ENCODE assay signal across 17 cellular contexts in genomic region chr1:221431068-221431651, GRCh38.
A peak's percentile ranks its signal among the peaks of the same experiment; 100 is the strongest.
DNase-seq lines count a peak whose midpoint lies in the region; ATAC-seq, FAIRE-seq and TF ChIP-seq lines count a peak whose summit lies in the region.
"Had no signal": no experiment of that assay in that cellular context is flagged by ENCODE, and none has a peak within 500 bp of the region (broad histone marks: within the 10 kb centered on the region; RNA-seq: fewer than 3 reads in every experiment).

No MANE protein-coding gene starts in this region.

- no peak overlapping the region for H2BK12ac ChIP-seq in H1 (ENCODE audit: low read depth, low read length)

- no peaks in the 10 kb centered on the region for H3K27me3 ChIP-seq in MG63
- no peaks in the 10 kb centered on the region for H3K27me3 ChIP-seq in H1 (replicated peaks in 1 of 4; ENCODE audit: control insufficient read depth in 3 of 4, extremely low read depth in 1 of 4, insufficient read depth in 3 of 4, low read length in 3 of 4)
- no peaks in the 10 kb centered on the region for H3K27me3 ChIP-seq in psoas muscle (ENCODE audit: insufficient read depth in 3 of 3, low read length in 2 of 3)
- no peaks in the 10 kb centered on the region for H3K27me3 ChIP-seq in ovary
- H3K27me3 ChIP-seq: BLaER1, colonic mucosa, uterus had no signal

- TF ChIP-seq CTCF in H1 (IDR thresholded peaks at IDR 0.05; ENCODE audit: control extremely low read depth in 1 of 3, insufficient read depth in 1 of 3, low read depth in 1 of 3, low read length in 3 of 3) (no peak), psoas muscle (IDR thresholded peaks at IDR 0.05) (peak; percentile 16), ovary (IDR thresholded peaks at IDR 0.05) (no peak)

- POLR2A ChIA-PET in H1 (lab: Charles Lee; ENCODE audit: partially characterized antibody) = interaction anchor here (0.6 kb wide), 1 partner anchor 573 kb away, joined by 3 read pairs; no protein-coding TSS in a partner anchor

- H3K79me2 ChIP-seq in H1 (ENCODE audit: control insufficient read depth in 1 of 2, insufficient read depth in 2 of 2, low read length in 2 of 2) = no peaks in the 10 kb centered on the region

- H3K4ac ChIP-seq in H1 (replicated peaks; ENCODE audit: insufficient read length, low read depth, low read length) = no peak overlapping the region

- H2AFZ ChIP-seq in H1 (ENCODE audit: low read length) = no peak overlapping the region

- H3K56ac ChIP-seq in H1 (replicated peaks; ENCODE audit: insufficient read length, low read depth, low read length) = no peak overlapping the region

- H3K4me3 ChIP-seq in MG63 = no peak overlapping the region
- no peak overlapping the region for H3K4me3 ChIP-seq in H1 (ENCODE audit: extremely low read depth in 1 of 4, insufficient read depth in 2 of 4, low read depth in 3 of 4, low read length in 4 of 4)
- H3K4me3 ChIP-seq in psoas muscle = no peak overlapping the region
- H3K4me3 ChIP-seq in ovary = no peak overlapping the region
- H3K4me3 ChIP-seq: BLaER1, colonic mucosa, uterus had no signal

- H4K91ac ChIP-seq in H1 (replicated peaks; ENCODE audit: insufficient read length, low read length) = no peak overlapping the region

- no peaks in the 10 kb centered on the region for H3K23me2 ChIP-seq in H1 (ENCODE audit: low read depth, low read length)

- no peak overlapping the region for H2AK5ac ChIP-seq in H1 (ENCODE audit: low read depth, low read length)

- intact Hi-C loops in psoas muscle (cut with DNase I) = loop anchor here in 1 of 2 donors (10.0 kb wide), 1 partner anchor 626 kb away; no protein-coding TSS in a partner anchor
- intact Hi-C loops in ovary (cut with DNase I) = loop anchor here in 3 of 4 donors (10.0 kb wide), 3 partner anchors 166 to 626 kb away; partner anchors contain the start of gene HLX (in 3 of the 3)

- no peaks in the 10 kb centered on the region; the same call in 1 of the 2 replicates for H3K36me3 ChIP-seq in MG63
- H3K36me3 ChIP-seq in H1 (ENCODE audit: control insufficient read depth in 2 of 4, insufficient read depth in 4 of 4, low read length in 3 of 4) = no peaks in the 10 kb centered on the region
- no peaks in the 10 kb centered on the region for H3K36me3 ChIP-seq in psoas muscle (ENCODE audit: insufficient read depth in 1 of 2, low read depth in 1 of 2)
- no peaks in the 10 kb centered on the region for H3K36me3 ChIP-seq in ovary
- H3K36me3 ChIP-seq: BLaER1, colonic mucosa, uterus had no signal

- DNase-seq in NCI-H748 (lab: John Stamatoyannopoulos, UW; ENCODE audit: unreplicated experiment) (peak; percentile 30), NCI-H748 treated with DMSO at 0.1 percent for 48 hours (lab: John Stamatoyannopoulos, UW) (no peak), MG63 (peak; percentile 50), H1 (ENCODE audit: low read depth in 1 of 2, low spot score in 2 of 2) (no peak), psoas muscle (no peak), NCI-H226 (no peak), ovary (no peak)
- DNase-seq: activated CD8-positive, alpha-beta memory T cell treated with anti-CD3 and anti-CD28 coated beads for 24 hours; activated naive CD4-positive, alpha-beta T cell treated with Interleukin-2 at 50 U/mL for 16 hours; colonic mucosa; glutamatergic neuron; left cardiac atrium; NCI-H1694 treated with DMSO at 0.1 percent for 48 hours; nucleus accumbens; uterus had no signal

- H4K8ac ChIP-seq in H1 (ENCODE audit: extremely low read depth, insufficient read depth, low read length) = no peak overlapping the region

- H4K5ac ChIP-seq in H1 (ENCODE audit: insufficient read length, low read depth, low read length) = no peak overlapping the region

- H3K4me1 ChIP-seq in H1 (replicated peaks in 1 of 4; ENCODE audit: control insufficient read depth in 3 of 4, insufficient read depth in 4 of 4, low read length in 3 of 4) = no peaks in the 10 kb centered on the region
- H3K4me1 ChIP-seq in psoas muscle = no peaks in the 10 kb centered on the region
- no peaks in the 10 kb centered on the region for H3K4me1 ChIP-seq in ovary (ENCODE audit: insufficient read depth)
- H3K4me1 ChIP-seq: BLaER1, colonic mucosa, uterus had no signal

- no peak overlapping the region for H3K4me2 ChIP-seq in H1 (ENCODE audit: insufficient read depth in 1 of 2, low read depth in 2 of 2, low read length in 2 of 2)
- H3K4me2 ChIP-seq: BLaER1 had no signal

- H2BK120ac ChIP-seq in H1 (replicated peaks; ENCODE audit: low read depth, low read length) = no peak overlapping the region

- no peak for TF ChIP-seq POLR2A in H1 (IDR thresholded peaks at IDR 0.05; ENCODE audit: control extremely low read depth in 1 of 2, low read depth in 2 of 2, low read length in 2 of 2)
- no peak for TF ChIP-seq POLR2A in ovary (IDR thresholded peaks at IDR 0.05)
- TF ChIP-seq POLR2A in GM18505 (IDR thresholded peaks at IDR 0.05; ENCODE audit: borderline replicate concordance, extremely low read depth, insufficient read depth, insufficient read length) = no peak

- no peak overlapping the region for H3K27ac ChIP-seq in H1 (ENCODE audit: low read depth, low read length)
- H3K27ac ChIP-seq in psoas muscle = no peak overlapping the region
- no peak overlapping the region for H3K27ac ChIP-seq in ovary
- H3K27ac ChIP-seq: BLaER1, colonic mucosa, uterus had no signal

- H3K14ac ChIP-seq in H1 (ENCODE audit: insufficient read length) = no peak overlapping the region

- H3K23ac ChIP-seq in H1 (ENCODE audit: insufficient read length) = no peak overlapping the region

- no peak overlapping the region for H2BK20ac ChIP-seq in H1 (ENCODE audit: low read length)

- H3K79me1 ChIP-seq in H1 (ENCODE audit: low read depth, low read length) = no peaks in the 10 kb centered on the region

- H3K9ac ChIP-seq in H1 (replicated peaks in 1 of 4; ENCODE audit: extremely low read depth in 1 of 4, low read depth in 3 of 4, low read length in 3 of 4) = no peak overlapping the region
- H3K9ac ChIP-seq: BLaER1 had no signal

- TF ChIP-seq EP300 in H1 (IDR thresholded peaks at IDR 0.05; ENCODE audit: borderline replicate concordance in 1 of 2, low read depth in 2 of 2, low read length in 2 of 2) (no peak), ovary (IDR thresholded peaks at IDR 0.05) (no peak)

- no peak overlapping the region for H2BK15ac ChIP-seq in H1 (ENCODE audit: low read length)

- no peak overlapping the region for H2BK5ac ChIP-seq in H1 (ENCODE audit: low read depth, low read length)

- ATAC-seq in psoas muscle (no peak), GM18505 (IDR thresholded peaks at IDR 0.05; ENCODE audit: unreplicated experiment) (no peak)

- no peak for FAIRE-seq in H1 (lab: Jason Lieb, UNC)

- H4K20me1 ChIP-seq in H1 (replicated peaks in 1 of 2; ENCODE audit: control insufficient read depth in 1 of 2, insufficient read depth in 2 of 2, low read length in 2 of 2) = no peaks in the 10 kb centered on the region
- H4K20me1 ChIP-seq: BLaER1 had no signal

- no peak overlapping the region for H3K18ac ChIP-seq in H1 (ENCODE audit: extremely low read depth, low read length)

- CTCF ChIA-PET in H1 (lab: Charles Lee; ENCODE audit: partially characterized antibody) = interaction anchor here (0.7 to 7.2 kb wide), 14 partner anchors 18 to 557 kb away, joined by 3 to 66 read pairs (median 4); no protein-coding TSS in a partner anchor

- peak; percentile 13 to 24; a peak in 3 of 4 replicates for TF ChIP-seq RAD21 in H1 (IDR thresholded peaks at IDR 0.05 in 1 of 2, conservative IDR thresholded peaks at IDR 0.05 in 1 of 2; ENCODE audit: low read depth in 2 of 2, low read length in 2 of 2)

- 97% methylated on average over 2 of the region's 2 CpGs; no CpG with 5 or more reads in 1 of the 2 experiments for WGBS in H1 (ENCODE audit: extremely low coverage in 1 of 2, insufficient coverage in 1 of 2, insufficient read length in 1 of 2, insufficient replicate concordance in 2 of 2, low coverage in 1 of 2, low lambda C conversion rate in 2 of 2, missing lambda C conversion rate in 1 of 2), 2 experiments
- 68 to 74% (median 68%) methylated on average over 2 of the region's 2 CpGs for WGBS in psoas muscle, 3 donors
- 52 to 56% (median 53%) methylated on average over 2 of the region's 2 CpGs for WGBS in ovary, 3 donors

- H3K9me3 ChIP-seq in MG63 = peaks cover 25% of the 10 kb centered on the region
- peaks cover 0 to 2% of the 10 kb centered on the region in 2 experiments; a peak in 1 of 4 replicates for H3K9me3 ChIP-seq in H1 (ENCODE audit: insufficient read depth in 2 of 2, low read depth in 1 of 2, low read length in 1 of 2)
- H3K9me3 ChIP-seq in psoas muscle = no peaks in the 10 kb centered on the region
- H3K9me3 ChIP-seq in ovary = no peaks in the 10 kb centered on the region
- H3K9me3 ChIP-seq: colonic mucosa had no signal

TF ChIP-seq in H1, 55 proteins besides CTCF, POLR2A, EP300 and RAD21:
- TF ChIP-seq FOSL1 (IDR thresholded peaks at IDR 0.05; ENCODE audit: insufficient read depth, low read depth, low read length) (no peak), ASH2L (IDR thresholded peaks at IDR 0.05; ENCODE audit: low read length) (no peak), SRF (IDR thresholded peaks at IDR 0.05; ENCODE audit: low read depth, low read length) (no peak), BACH1 (IDR thresholded peaks at IDR 0.05; ENCODE audit: low read length) (no peak), RNF2 (IDR thresholded peaks at IDR 0.05; ENCODE audit: borderline replicate concordance, low read depth, low read length, missing control alignments, poor library complexity, severe bottlenecking) (no peak), SUZ12 (IDR thresholded peaks at IDR 0.05; ENCODE audit: low read length) (no peak), BRCA1 (IDR thresholded peaks at IDR 0.05; ENCODE audit: low read depth, low read length) (no peak)

Comparison
In these comparisons a context has a peak if more than half of its experiments do, and no peak if none do; other contexts are left out.
1. DNase-seq: peak in NCI-H748 (single experiment) and MG63 (single experiment); none in NCI-H748 treated with DMSO at 0.1 percent for 48 hours (single experiment), H1 (0 of 2), psoas muscle (0 of 2), NCI-H226 (single experiment) and ovary (0 of 5).